ENCODE assay signal across 22 cellular contexts in the genomic region with DNA sequence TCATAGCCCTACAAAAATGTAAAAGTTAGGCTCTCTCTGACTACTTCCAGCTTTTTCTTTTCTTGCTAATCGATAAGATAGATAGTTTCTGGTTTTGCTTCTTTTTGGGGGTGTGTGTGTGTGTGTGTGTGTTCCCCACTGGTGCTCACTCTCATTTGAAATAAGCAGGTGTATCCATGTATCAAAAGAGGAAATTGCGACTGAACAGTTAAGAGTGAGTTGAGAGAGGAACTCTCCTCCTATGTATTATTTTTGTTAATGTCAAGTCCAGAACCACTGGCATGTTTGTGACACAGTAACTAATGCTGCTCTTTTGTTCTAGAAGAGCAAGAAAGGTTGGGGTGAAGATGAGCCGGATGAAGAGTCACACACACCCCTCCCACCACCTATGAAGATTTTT.
DNase-seq lines count a peak whose midpoint lies in the region; ATAC-seq and TF ChIP-seq lines count a peak whose summit lies in the region.
"Had no signal": no experiment of that assay in that cellular context is flagged by ENCODE, and none has a peak within 500 bp of the region (broad histone marks: within the 10 kb centered on the region; RNA-seq: fewer than 3 reads in every experiment).

No MANE protein-coding gene starts in this region.

- peaks cover 8% of the 10 kb centered on the region; the same call in 1 of the 2 replicates for H3K36me3 ChIP-seq in BLaER1
- no peaks in the 10 kb centered on the region for H3K36me3 ChIP-seq in hepatocyte (replicated peaks; ENCODE audit: insufficient read depth, low read depth)
- H3K36me3 ChIP-seq in stomach, result peaks cover 5 to 38% (median 25%) of the 10 kb centered on the region in 4 donors
- H3K36me3 ChIP-seq in CD4-positive, alpha-beta memory T cell (ENCODE audit: insufficient read depth, low read length), result no peaks in the 10 kb centered on the region

- H3K27me3 ChIP-seq in BLaER1 (no peaks in the 10 kb centered on the region), hepatocyte (no peaks in the 10 kb centered on the region), stomach (no peaks in the 10 kb centered on the region)
- H3K27me3 ChIP-seq in CD4-positive, alpha-beta memory T cell (ENCODE audit: insufficient read depth, low read length), result no peaks in the 10 kb centered on the region

- no peak overlapping the region for H3K27ac ChIP-seq in BLaER1
- H3K27ac ChIP-seq in hepatocyte, result peak overlapping the region; percentile 97
- peak overlapping the region in 4 of 5 donors; percentile 2 to 85 (median 44) for H3K27ac ChIP-seq in stomach
- no peak overlapping the region for H3K27ac ChIP-seq in CD4-positive, alpha-beta memory T cell (ENCODE audit: low read depth, low read length)
- H3K27ac ChIP-seq: A549, GM23248, KMS-11 had no signal

- 85% methylated on average over 3 of the region's 3 CpGs for WGBS in hepatocyte (ENCODE audit: low lambda C conversion rate, missing lambda C conversion rate)
- WGBS in stomach, 5 donors, result 83 to 90% (median 87%) methylated on average over 3 of the region's 3 CpGs

- H3K79me2 ChIP-seq in hepatocyte, result peaks cover 19% of the 10 kb centered on the region

- H3K9ac ChIP-seq in BLaER1, result no peak overlapping the region
- H3K9ac ChIP-seq: GM23248, KMS-11 had no signal

- no peaks in the 10 kb centered on the region for H4K20me1 ChIP-seq in BLaER1
- H4K20me1 ChIP-seq in hepatocyte (ENCODE audit: insufficient read depth, poor library complexity, severe bottlenecking), result no peaks in the 10 kb centered on the region

- POLR2A ChIA-PET in CD4-positive, alpha-beta memory T cell (lab: Charles Lee; ENCODE audit: partially characterized antibody), result interaction anchor here (1.2 kb wide), 1 partner anchor 49 kb away, joined by 3 read pairs; no protein-coding TSS in a partner anchor
- POLR2A ChIA-PET in WTC11 (lab: Charles Lee), result no interaction called here

- H3K4me3 ChIP-seq in BLaER1 (no peak overlapping the region), hepatocyte (no peak overlapping the region), stomach (no peak overlapping the region)
- H3K4me3 ChIP-seq in CD4-positive, alpha-beta memory T cell (ENCODE audit: low read length in 2 of 2), result no peak overlapping the region
- H3K4me3 ChIP-seq: A549, GM12878, GM23248 had no signal

- intact Hi-C loops in stomach (cut with DNase I; ENCODE audit: low total_unique reads), result no loop called here
- intact Hi-C loops in CD4-positive, alpha-beta memory T cell (cut with micrococcal nuclease), result no loop called here

- H3K27me3 Mint-ChIP-seq in CD4-positive, alpha-beta memory T cell, result peaks cover 0 to 1% of the 10 kb centered on the region in 2 donors
- H3K27me3 Mint-ChIP-seq in WTC11 (ENCODE audit: low read depth), result no peaks in the 10 kb centered on the region; the same call in 1 of the 2 replicates
- H3K27me3 Mint-ChIP-seq: CD4-positive, alpha-beta T cell had no signal

- H3K4me3 Mint-ChIP-seq in stimulated activated effector memory CD8-positive, alpha-beta T cell treated with anti-CD3 and anti-CD28 coated beads, Interleukin-12 subunit alpha, Interleukin-12 subunit beta, amount 100 ng/mL, for 72 hours, result no peak overlapping the region
- H3K4me3 Mint-ChIP-seq in CD4-positive, alpha-beta memory T cell, result no peak overlapping the region
- H3K4me3 Mint-ChIP-seq in WTC11, result no peak overlapping the region
- H3K4me3 Mint-ChIP-seq: CD4-positive, alpha-beta T cell had no signal

- H3K4me2 ChIP-seq in BLaER1 (0 out of 2 replicates have a peak overlapping the region, but pooled peaks have one; percentile 5), hepatocyte (no peak overlapping the region)
- H3K4me2 ChIP-seq: A549, KMS-11 had no signal

- H3K9me2 ChIP-seq in hepatocyte (replicated peaks; ENCODE audit: insufficient read depth), result no peaks in the 10 kb centered on the region

- no peak overlapping the region for H2AFZ ChIP-seq in hepatocyte
- H2AFZ ChIP-seq: GM23248 had no signal

- no peak overlapping the region for H3K27ac Mint-ChIP-seq in stimulated activated effector memory CD8-positive, alpha-beta T cell treated with anti-CD3 and anti-CD28 coated beads, Interleukin-12 subunit alpha, Interleukin-12 subunit beta, amount 100 ng/mL, for 72 hours
- H3K27ac Mint-ChIP-seq in CD4-positive, alpha-beta memory T cell, result no peak overlapping the region
- H3K27ac Mint-ChIP-seq in WTC11, result no peak overlapping the region
- H3K27ac Mint-ChIP-seq: CD4-positive, alpha-beta T cell had no signal

- no peak for ATAC-seq in stimulated activated effector memory CD8-positive, alpha-beta T cell treated with anti-CD3 and anti-CD28 coated beads, Interleukin-12 subunit alpha, Interleukin-12 subunit beta, amount 100 ng/mL, for 72 hours
- ATAC-seq in WTC11, result no peak
- ATAC-seq: A549, GM12878, PC-3 had no signal

- DNase-seq in MV-4-11 (lab: John Stamatoyannopoulos, UW) (peak; percentile 4), hepatocyte (ENCODE audit: low spot score) (no peak), stomach (no peak), WTC11 (ENCODE audit: low spot score) (no peak)
- DNase-seq in stimulated activated effector memory CD8-positive, alpha-beta T cell treated with anti-CD3 and anti-CD28 coated beads, Interleukin-12 subunit alpha, Interleukin-12 subunit beta, amount 100 ng/mL, for 72 hours (ENCODE audit: low spot score in 2 of 2), result no peak
- no peak for DNase-seq in CD4-positive, alpha-beta memory T cell
- DNase-seq: CD4-positive, alpha-beta T cell; DND-41; GM23248; HCEC 1CT; NCI-H1417; NCI-H1694 treated with DMSO at 0.1 percent for 48 hours; NCI-H2081 treated with DMSO at 0.1 percent for 48 hours; NCI-H2171 treated with DMSO at 0.1 percent for 48 hours; NCI-H524 treated with DMSO at 0.1 percent for 48 hours; NCI-H82; Right ventricle myocardium superior had no signal

- H3K4me1 Mint-ChIP-seq in stimulated activated effector memory CD8-positive, alpha-beta T cell treated with anti-CD3 and anti-CD28 coated beads, Interleukin-12 subunit alpha, Interleukin-12 subunit beta, amount 100 ng/mL, for 72 hours, result no peaks in the 10 kb centered on the region
- H3K4me1 Mint-ChIP-seq in CD4-positive, alpha-beta memory T cell, result no peaks in the 10 kb centered on the region
- peaks cover 61% of the 10 kb centered on the region for H3K4me1 Mint-ChIP-seq in WTC11

- no peaks in the 10 kb centered on the region for H3K9me3 Mint-ChIP-seq in stimulated activated effector memory CD8-positive, alpha-beta T cell treated with anti-CD3 and anti-CD28 coated beads, Interleukin-12 subunit alpha, Interleukin-12 subunit beta, amount 100 ng/mL, for 72 hours
- H3K9me3 Mint-ChIP-seq in CD4-positive, alpha-beta memory T cell, result no peaks in the 10 kb centered on the region
- no peaks in the 10 kb centered on the region for H3K9me3 Mint-ChIP-seq in WTC11
- H3K9me3 Mint-ChIP-seq: CD4-positive, alpha-beta T cell had no signal

- CTCF ChIA-PET in CD4-positive, alpha-beta memory T cell (lab: Charles Lee; ENCODE audit: partially characterized antibody), result interaction anchor here (0.9 kb wide), 1 partner anchor 13 kb away, joined by 3 read pairs; no protein-coding TSS in a partner anchor
- CTCF ChIA-PET in WTC11 (lab: Charles Lee), result no interaction called here

- H3K4me1 ChIP-seq in BLaER1 (peaks cover 7% of the 10 kb centered on the region), hepatocyte (ENCODE audit: insufficient read depth) (peaks cover 59% of the 10 kb centered on the region), stomach (peaks cover 31 to 89% (median 62%) of the 10 kb centered on the region in 4 donors)
- H3K4me1 ChIP-seq in CD4-positive, alpha-beta memory T cell (ENCODE audit: insufficient read depth, low read length), result no peaks in the 10 kb centered on the region

- H3K36me3 Mint-ChIP-seq in stimulated activated effector memory CD8-positive, alpha-beta T cell treated with anti-CD3 and anti-CD28 coated beads, Interleukin-12 subunit alpha, Interleukin-12 subunit beta, amount 100 ng/mL, for 72 hours, result no peaks in the 10 kb centered on the region
- H3K36me3 Mint-ChIP-seq in CD4-positive, alpha-beta memory T cell, result peaks cover 21 to 28% of the 10 kb centered on the region in 2 donors
- H3K36me3 Mint-ChIP-seq in WTC11, result no peaks in the 10 kb centered on the region

- TF ChIP-seq POLR2A in stomach (IDR thresholded peaks at IDR 0.05), result no peak

- no peak for TF ChIP-seq CTCF in hepatocyte (IDR thresholded peaks at IDR 0.05; ENCODE audit: poor library complexity)
- TF ChIP-seq CTCF in stomach (IDR thresholded peaks at IDR 0.05), result no peak
- no peak for TF ChIP-seq CTCF in WTC11 (IDR thresholded peaks at IDR 0.05)

- H3K9me3 ChIP-seq in BLaER1 (no peaks in the 10 kb centered on the region), hepatocyte (ENCODE audit: low read depth) (no peaks in the 10 kb centered on the region), stomach (no peaks in the 10 kb centered on the region)
- no peaks in the 10 kb centered on the region for H3K9me3 ChIP-seq in CD4-positive, alpha-beta memory T cell (ENCODE audit: control insufficient read depth in 1 of 2, low read length in 2 of 2)
- H3K9me3 ChIP-seq: A549 had no signal

- no peak for TF ChIP-seq EP300 in stomach (IDR thresholded peaks at IDR 0.05)

TF ChIP-seq in WTC11, 78 proteins besides CTCF, POLR2A, EP300 and RAD21 (continues in another document):
- TF ChIP-seq ZNF423 (CRISPR knock-in tag; IDR thresholded peaks at IDR 0.05) (no peak), ZNF121 (CRISPR knock-in tag; IDR thresholded peaks at IDR 0.05) (no peak)
- TF ChIP-seq, protein P1, sequence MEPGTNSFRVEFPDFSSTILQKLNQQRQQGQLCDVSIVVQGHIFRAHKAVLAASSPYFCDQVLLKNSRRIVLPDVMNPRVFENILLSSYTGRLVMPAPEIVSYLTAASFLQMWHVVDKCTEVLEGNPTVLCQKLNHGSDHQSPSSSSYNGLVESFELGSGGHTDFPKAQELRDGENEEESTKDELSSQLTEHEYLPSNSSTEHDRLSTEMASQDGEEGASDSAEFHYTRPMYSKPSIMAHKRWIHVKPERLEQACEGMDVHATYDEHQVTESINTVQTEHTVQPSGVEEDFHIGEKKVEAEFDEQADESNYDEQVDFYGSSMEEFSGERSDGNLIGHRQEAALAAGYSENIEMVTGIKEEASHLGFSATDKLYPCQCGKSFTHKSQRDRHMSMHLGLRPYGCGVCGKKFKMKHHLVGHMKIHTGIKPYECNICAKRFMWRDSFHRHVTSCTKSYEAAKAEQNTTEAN (CRISPR knock-in tag; IDR thresholded peaks at IDR 0.05), result no peak
- TF ChIP-seq, protein P2, sequence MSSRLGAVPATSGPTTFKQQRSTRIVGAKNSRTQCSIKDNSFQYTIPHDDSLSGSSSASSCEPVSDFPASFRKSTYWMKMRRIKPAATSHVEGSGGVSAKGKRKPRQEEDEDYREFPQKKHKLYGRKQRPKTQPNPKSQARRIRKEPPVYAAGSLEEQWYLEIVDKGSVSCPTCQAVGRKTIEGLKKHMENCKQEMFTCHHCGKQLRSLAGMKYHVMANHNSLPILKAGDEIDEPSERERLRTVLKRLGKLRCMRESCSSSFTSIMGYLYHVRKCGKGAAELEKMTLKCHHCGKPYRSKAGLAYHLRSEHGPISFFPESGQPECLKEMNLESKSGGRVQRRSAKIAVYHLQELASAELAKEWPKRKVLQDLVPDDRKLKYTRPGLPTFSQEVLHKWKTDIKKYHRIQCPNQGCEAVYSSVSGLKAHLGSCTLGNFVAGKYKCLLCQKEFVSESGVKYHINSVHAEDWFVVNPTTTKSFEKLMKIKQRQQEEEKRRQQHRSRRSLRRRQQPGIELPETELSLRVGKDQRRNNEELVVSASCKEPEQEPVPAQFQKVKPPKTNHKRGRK (CRISPR knock-in tag; IDR thresholded peaks at IDR 0.05; ENCODE audit: borderline replicate concordance), result no peak

Comparison
In these comparisons a context has a peak if more than half of its experiments do, and no peak if none do; other contexts are left out.
1. H3K27ac ChIP-seq: peak in hepatocyte (single experiment) and stomach (4 of 5); none in BLaER1 (single experiment) and CD4-positive, alpha-beta memory T cell (single experiment).